1 cellular context compared by ENCODE assay signal in genomic region chr17:7884581-7885356, GRCh38.
TF ChIP-seq lines count a peak whose summit lies in the region.

No MANE protein-coding gene starts in this region.

TF ChIP-seq in IMR-90, 13 proteins besides CTCF, POLR2A, EP300 and RAD21 (continued from another document):
- no peak for TF ChIP-seq FOS (IDR thresholded peaks at IDR 0.05; ENCODE audit: low read depth, low read length)
- TF ChIP-seq SMC3 (IDR thresholded peaks at IDR 0.05; ENCODE audit: low read depth, low read length), result no peak
- no peak for TF ChIP-seq RCOR1 (IDR thresholded peaks at IDR 0.05; ENCODE audit: insufficient replicate concordance, low read length)
- no peak for TF ChIP-seq MAZ (IDR thresholded peaks at IDR 0.05; ENCODE audit: borderline replicate concordance, low read depth, low read length)
- TF ChIP-seq MXI1 (IDR thresholded peaks at IDR 0.05; ENCODE audit: borderline replicate concordance, low read depth, low read length), result no peak
- TF ChIP-seq, protein P1, sequence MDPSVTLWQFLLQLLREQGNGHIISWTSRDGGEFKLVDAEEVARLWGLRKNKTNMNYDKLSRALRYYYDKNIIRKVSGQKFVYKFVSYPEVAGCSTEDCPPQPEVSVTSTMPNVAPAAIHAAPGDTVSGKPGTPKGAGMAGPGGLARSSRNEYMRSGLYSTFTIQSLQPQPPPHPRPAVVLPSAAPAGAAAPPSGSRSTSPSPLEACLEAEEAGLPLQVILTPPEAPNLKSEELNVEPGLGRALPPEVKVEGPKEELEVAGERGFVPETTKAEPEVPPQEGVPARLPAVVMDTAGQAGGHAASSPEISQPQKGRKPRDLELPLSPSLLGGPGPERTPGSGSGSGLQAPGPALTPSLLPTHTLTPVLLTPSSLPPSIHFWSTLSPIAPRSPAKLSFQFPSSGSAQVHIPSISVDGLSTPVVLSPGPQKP (IDR thresholded peaks at IDR 0.05; ENCODE audit: borderline replicate concordance, low read depth, low read length), result no peak
- TF ChIP-seq RFX5 (IDR thresholded peaks at IDR 0.05; ENCODE audit: low read depth, low read length), result no peak
